10 cellular contexts compared by ENCODE assay signal in the genomic region with DNA sequence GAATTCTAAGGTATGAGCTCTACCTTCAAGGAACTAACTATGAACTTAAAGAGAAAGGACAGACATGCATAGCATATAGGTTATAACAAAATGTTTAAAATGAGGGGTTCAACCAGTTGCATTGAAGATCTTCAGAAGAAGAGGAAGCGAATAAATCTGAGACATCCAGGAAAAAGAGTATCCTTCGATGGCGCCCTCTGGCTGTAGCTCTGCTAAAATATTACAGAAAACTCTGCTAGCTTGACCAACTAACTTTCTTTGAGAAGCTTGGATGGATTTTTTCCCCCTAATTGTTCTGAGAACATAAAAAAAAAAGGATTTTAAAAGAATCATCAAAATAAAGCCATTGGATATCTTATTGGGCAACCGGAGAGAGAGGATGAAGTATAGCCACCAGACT.
DNase-seq lines count a peak whose midpoint lies in the region; ATAC-seq and TF ChIP-seq lines count a peak whose summit lies in the region.
"Had no signal": no experiment of that assay in that cellular context is flagged by ENCODE, and none has a peak within 500 bp of the region (broad histone marks: within the 10 kb centered on the region; RNA-seq: fewer than 3 reads in every experiment).

No MANE protein-coding gene starts in this region.

- peaks cover 4% of the 10 kb centered on the region for H3K9me3 Mint-ChIP-seq in activated T-cell treated with anti-CD3 and anti-CD28 coated beads, Interleukin-2, amount 50 U/mL, for 4 hours
- H3K9me3 Mint-ChIP-seq in naive thymus-derived CD8-positive, alpha-beta T cell: peaks cover 0 to 11% (median 2%) of the 10 kb centered on the region in 9 donors

- TF ChIP-seq CTCF in 22Rv1 (IDR thresholded peaks at IDR 0.05) (peak; percentile 65), GM12873 (IDR thresholded peaks at IDR 0.05; ENCODE audit: insufficient read depth, low read depth, low read length, missing control alignments) (peak; percentile 32)

- DNase-seq in SK-N-DZ (ENCODE audit: low spot score) (peak; percentile 40), hepatic stellate cell (ENCODE audit: low spot score) (peak; percentile 4), cerebellum (ENCODE audit: low spot score) (no peak)
- DNase-seq in activated T-cell treated with anti-CD3 and anti-CD28 coated beads, Interleukin-2, amount 50 U/mL, for 4 hours: no peak
- DNase-seq in naive thymus-derived CD8-positive, alpha-beta T cell: no peak
- DNase-seq: NCI-H1048 had no signal

- H3K27me3 Mint-ChIP-seq in activated T-cell treated with anti-CD3 and anti-CD28 coated beads, Interleukin-2, amount 50 U/mL, for 4 hours (ENCODE audit: low read depth): no peaks in the 10 kb centered on the region
- H3K27me3 Mint-ChIP-seq in naive thymus-derived CD8-positive, alpha-beta T cell: peaks cover 0 to 10% (median 2%) of the 10 kb centered on the region in 5 donors
- H3K27me3 Mint-ChIP-seq: activated naive CD8-positive, alpha-beta T cell had no signal

- no peak overlapping the region for H3K4me3 Mint-ChIP-seq in activated T-cell treated with anti-CD3 and anti-CD28 coated beads, Interleukin-2, amount 50 U/mL, for 4 hours
- no peak overlapping the region for H3K4me3 Mint-ChIP-seq in naive thymus-derived CD8-positive, alpha-beta T cell
- H3K4me3 Mint-ChIP-seq: activated naive CD8-positive, alpha-beta T cell had no signal

- H3K27ac ChIP-seq in 22Rv1: no peak overlapping the region

- H3K4me1 Mint-ChIP-seq in activated T-cell treated with anti-CD3 and anti-CD28 coated beads, Interleukin-2, amount 50 U/mL, for 4 hours (ENCODE audit: low read depth): no peaks in the 10 kb centered on the region
- H3K4me1 Mint-ChIP-seq in naive thymus-derived CD8-positive, alpha-beta T cell: no peaks in the 10 kb centered on the region

- H3K27ac Mint-ChIP-seq in naive thymus-derived CD8-positive, alpha-beta T cell: no peak overlapping the region
- H3K27ac Mint-ChIP-seq: activated naive CD8-positive, alpha-beta T cell had no signal

- TF ChIP-seq POLR2A in GM18505 (IDR thresholded peaks at IDR 0.05; ENCODE audit: borderline replicate concordance, extremely low read depth, insufficient read depth, insufficient read length): no peak

- POLR2A ChIA-PET in naive thymus-derived CD8-positive, alpha-beta T cell (lab: Charles Lee): no interaction called here

- ATAC-seq in activated T-cell treated with anti-CD3 and anti-CD28 coated beads, Interleukin-2, amount 50 U/mL, for 4 hours: no peak
- ATAC-seq in GM18505 (IDR thresholded peaks at IDR 0.05; ENCODE audit: unreplicated experiment): no peak
- no peak for ATAC-seq in naive thymus-derived CD8-positive, alpha-beta T cell

- no peaks in the 10 kb centered on the region for H3K36me3 Mint-ChIP-seq in activated T-cell treated with anti-CD3 and anti-CD28 coated beads, Interleukin-2, amount 50 U/mL, for 4 hours (ENCODE audit: insufficient read depth)
- no peaks in the 10 kb centered on the region for H3K36me3 Mint-ChIP-seq in naive thymus-derived CD8-positive, alpha-beta T cell
- H3K36me3 Mint-ChIP-seq: activated naive CD8-positive, alpha-beta T cell had no signal

Comparison
In these comparisons a context has a peak if more than half of its experiments do, and no peak if none do; other contexts are left out.
1. DNase-seq: peak in SK-N-DZ (single experiment) and hepatic stellate cell (single experiment); none in activated T-cell treated with anti-CD3 and anti-CD28 coated beads, Interleukin-2, amount 50 U/mL, for 4 hours (single experiment), cerebellum (single experiment) and naive thymus-derived CD8-positive, alpha-beta T cell (0 of 10).